Comparison of ENCODE assay signal across 8 cellular contexts in genomic region chr9:95157491-95158151, GRCh38.
A peak's percentile ranks its signal among the peaks of the same experiment; 100 is the strongest.
DNase-seq lines count a peak whose midpoint lies in the region; ATAC-seq, FAIRE-seq and TF ChIP-seq lines count a peak whose summit lies in the region.

No MANE protein-coding gene starts in this region.

- no peak overlapping the region for H3K27ac Mint-ChIP-seq in activated CD8-positive, alpha-beta T cell treated with anti-CD3 and anti-CD28 coated beads for 36 hours
- no peak overlapping the region for H3K27ac Mint-ChIP-seq in T-helper 2 cell treated with Interferon-gamma antibody and Interleukin-4, amounts not matched to agents 5 μg/mL and 100 μg/mL, for 36 hours

- 29% methylated on average over 7 of the region's 7 CpGs for WGBS in SK-N-SH (ENCODE audit: low lambda C conversion rate)
- WGBS in HepG2 (ENCODE audit: low lambda C conversion rate) = 90% methylated on average over 7 of the region's 7 CpGs

- H3K36me3 Mint-ChIP-seq in activated CD8-positive, alpha-beta T cell treated with anti-CD3 and anti-CD28 coated beads for 36 hours (ENCODE audit: low read depth) = peaks cover 11% of the 10 kb centered on the region
- peaks cover 18% of the 10 kb centered on the region for H3K36me3 Mint-ChIP-seq in T-helper 2 cell treated with Interferon-gamma antibody and Interleukin-4, amounts not matched to agents 5 μg/mL and 100 μg/mL, for 36 hours (ENCODE audit: low read depth)

- POLR2A ChIA-PET in SK-N-SH (lab: Yijun Ruan, JAX) = no interaction called here
- POLR2A ChIA-PET in HepG2 (lab: Yijun Ruan, JAX) = no interaction called here
- POLR2A ChIA-PET in activated CD8-positive, alpha-beta T cell treated with anti-CD3 and anti-CD28 coated beads for 36 hours (lab: Charles Lee) = no interaction called here

- peaks cover 11% of the 10 kb centered on the region for H3K4me1 Mint-ChIP-seq in activated CD8-positive, alpha-beta T cell treated with anti-CD3 and anti-CD28 coated beads for 36 hours (ENCODE audit: low read depth)
- H3K4me1 Mint-ChIP-seq in T-helper 2 cell treated with Interferon-gamma antibody and Interleukin-4, amounts not matched to agents 5 μg/mL and 100 μg/mL, for 36 hours (ENCODE audit: low read depth) = peaks cover 5% of the 10 kb centered on the region

- no peaks in the 10 kb centered on the region for H3K9me2 ChIP-seq in SK-N-SH

- H3K4me2 ChIP-seq in SK-N-SH (peak overlapping the region; percentile 59; the same call in 1 of the 2 replicates), HepG2 (ENCODE audit: low read depth, low read length) (no peak overlapping the region)

- TF ChIP-seq RAD21 in SK-N-SH (IDR thresholded peaks at IDR 0.05; ENCODE audit: low read length) (no peak), HepG2 (CRISPR knock-in tag; IDR thresholded peaks at IDR 0.05) (no peak)

- H3K79me2 ChIP-seq in SK-N-SH (ENCODE audit: insufficient read depth) (no peaks in the 10 kb centered on the region), HepG2 (ENCODE audit: insufficient read depth, low read length) (no peaks in the 10 kb centered on the region)

- peak overlapping the region; percentile 82 to 95 for H3K27ac ChIP-seq in SK-N-SH (ENCODE audit: low read depth in 2 of 2, low read length in 1 of 2)
- H3K27ac ChIP-seq in HepG2 (ENCODE audit: extremely low read length, insufficient read depth, low read length) = no peak overlapping the region

- no peaks in the 10 kb centered on the region for H3K27me3 Mint-ChIP-seq in activated CD8-positive, alpha-beta T cell treated with anti-CD3 and anti-CD28 coated beads for 36 hours
- H3K27me3 Mint-ChIP-seq in T-helper 2 cell treated with Interferon-gamma antibody and Interleukin-4, amounts not matched to agents 5 μg/mL and 100 μg/mL, for 36 hours (ENCODE audit: low read depth) = no peaks in the 10 kb centered on the region

- BruUV-seq in HepG2 (replicated peaks; lab: Mats Ljungman, UMichigan) = no TSS peak

- TF ChIP-seq EP300 in SK-N-SH (IDR thresholded peaks at IDR 0.05; ENCODE audit: borderline replicate concordance in 1 of 2, low read depth in 1 of 2, low read length in 1 of 2) = peak; percentile 58 to 62; a peak in 3 of 4 replicates
- TF ChIP-seq EP300 in HepG2 (IDR thresholded peaks at IDR 0.05; ENCODE audit: low read depth in 2 of 2, low read length in 2 of 2) = no peak
- no peak for TF ChIP-seq EP300 in HepG2 (CRISPR knock-in tag; IDR thresholded peaks at IDR 0.05; ENCODE audit: borderline replicate concordance)

- TF ChIP-seq POLR2A in HepG2 (IDR thresholded peaks at IDR 0.05; ENCODE audit: insufficient read depth in 1 of 2, low read depth in 2 of 2, low read length in 2 of 2) = no peak

- CTCF ChIA-PET in SK-N-SH (lab: Yijun Ruan, JAX) (interaction anchor here (1.3 to 3.2 kb wide), 3 partner anchors 10 to 107 kb away, joined by 3 to 10 read pairs (median 5); no protein-coding TSS in a partner anchor), HepG2 (lab: Yijun Ruan, JAX; ENCODE audit: low intra/inter-chr PET ratio, low total read pairs) (no interaction called here)
- CTCF ChIA-PET in activated CD8-positive, alpha-beta T cell treated with anti-CD3 and anti-CD28 coated beads for 36 hours (lab: Charles Lee) = interaction anchor here (0.8 to 4.5 kb wide), 3 partner anchors 10 to 29 kb away, joined by 3 to 27 read pairs (median 4); no protein-coding TSS in a partner anchor

- H3K4me3 ChIP-seq in SK-N-SH (ENCODE audit: low read depth in 2 of 2, low read length in 1 of 2) (peak overlapping the region in 1 of 2 experiments; percentile 25; a peak in 2 of 4 replicates), HepG2 (replicated peaks in 1 of 3; ENCODE audit: insufficient read depth in 1 of 3, low read depth in 2 of 3, low read length in 3 of 3) (no peak overlapping the region)

- ATAC-seq in GM18861 (IDR thresholded peaks at IDR 0.05; ENCODE audit: unreplicated experiment) = peak; percentile 82
- ATAC-seq in HG03066 (IDR thresholded peaks at IDR 0.05; ENCODE audit: low read depth, unreplicated experiment) = peak; percentile 92
- ATAC-seq in HepG2 = no peak
- ATAC-seq in GM19452 (IDR thresholded peaks at IDR 0.05; ENCODE audit: unreplicated experiment) = no peak
- no peak for ATAC-seq in GM21447 (IDR thresholded peaks at IDR 0.05; ENCODE audit: unreplicated experiment)
- ATAC-seq in activated CD8-positive, alpha-beta T cell treated with anti-CD3 and anti-CD28 coated beads for 36 hours = no peak

- no peaks in the 10 kb centered on the region for H3K9me3 Mint-ChIP-seq in activated CD8-positive, alpha-beta T cell treated with anti-CD3 and anti-CD28 coated beads for 36 hours
- H3K9me3 Mint-ChIP-seq in T-helper 2 cell treated with Interferon-gamma antibody and Interleukin-4, amounts not matched to agents 5 μg/mL and 100 μg/mL, for 36 hours = peaks cover 4% of the 10 kb centered on the region

- H3K27me3 ChIP-seq in SK-N-SH (ENCODE audit: insufficient read depth) = no peaks in the 10 kb centered on the region
- H3K27me3 ChIP-seq in HepG2 (ENCODE audit: control insufficient read depth in 1 of 2, insufficient read depth in 2 of 2, low read length in 2 of 2) = no peaks in the 10 kb centered on the region

- H3K9ac ChIP-seq in SK-N-SH (peak overlapping the region; percentile 4; the same call in 1 of the 2 replicates), HepG2 (ENCODE audit: insufficient read depth, low read depth, low read length) (no peak overlapping the region)

- H2AFZ ChIP-seq in SK-N-SH (ENCODE audit: low read depth) (peak overlapping the region; percentile 24; the same call in 1 of the 2 replicates), HepG2 (ENCODE audit: low read length) (no peak overlapping the region)

- H4K20me1 ChIP-seq in SK-N-SH (ENCODE audit: insufficient read depth) (no peaks in the 10 kb centered on the region), HepG2 (ENCODE audit: insufficient read depth, low read length) (no peaks in the 10 kb centered on the region)

- H3K36me3 ChIP-seq in SK-N-SH (replicated peaks in 1 of 2; ENCODE audit: control insufficient read depth in 1 of 2, insufficient read depth in 2 of 2, low read length in 1 of 2) = no peaks in the 10 kb centered on the region
- H3K36me3 ChIP-seq in HepG2 (replicated peaks in 1 of 2; ENCODE audit: control insufficient read depth in 1 of 2, insufficient read depth in 2 of 2, low read length in 2 of 2) = no peaks in the 10 kb centered on the region

- in situ Hi-C loops in HepG2 (cut with HindIII; ENCODE audit: extremely low pct_ligation_motif_present, low pct_unique_long_range_greater_than_20kb) = no loop called here

- H3K4me3 Mint-ChIP-seq in activated CD8-positive, alpha-beta T cell treated with anti-CD3 and anti-CD28 coated beads for 36 hours = no peak overlapping the region
- no peak overlapping the region for H3K4me3 Mint-ChIP-seq in T-helper 2 cell treated with Interferon-gamma antibody and Interleukin-4, amounts not matched to agents 5 μg/mL and 100 μg/mL, for 36 hours

- FAIRE-seq in HepG2 (lab: Jason Lieb, UNC) = no peak

- peaks cover 25% of the 10 kb centered on the region for H3F3A ChIP-seq in SK-N-SH (replicated peaks; ENCODE audit: insufficient read depth)

- intact Hi-C loops in HepG2 (cut with micrococcal nuclease; ENCODE audit: unreplicated experiment) = no loop called here
- intact Hi-C loops in activated CD8-positive, alpha-beta T cell treated with anti-CD3 and anti-CD28 coated beads for 36 hours (cut with micrococcal nuclease) = no loop called here

- no peaks in the 10 kb centered on the region for H3K9me3 ChIP-seq in SK-N-SH
- H3K9me3 ChIP-seq in HepG2 (ENCODE audit: low read length) = no peaks in the 10 kb centered on the region

- no peak for TF ChIP-seq CTCF in SK-N-SH (IDR thresholded peaks at IDR 0.05)
- TF ChIP-seq CTCF in HepG2 (CRISPR knock-in tag; IDR thresholded peaks at IDR 0.05) = no peak
- no peak for TF ChIP-seq CTCF in activated CD8-positive, alpha-beta T cell treated with anti-CD3 and anti-CD28 coated beads for 36 hours (IDR thresholded peaks at IDR 0.05)

- H3K4me1 ChIP-seq in SK-N-SH (ENCODE audit: control insufficient read depth in 1 of 2, insufficient read depth in 2 of 2, low read depth in 1 of 2, low read length in 1 of 2) (peaks cover 27 to 28% of the 10 kb centered on the region in 2 experiments), HepG2 (ENCODE audit: insufficient read depth, low read length) (peaks cover 9% of the 10 kb centered on the region; the same call in 1 of the 2 replicates)

- peak; percentile 53 for DNase-seq in SK-N-SH
- peak; percentile 57 for DNase-seq in HepG2 (ENCODE audit: low spot score)
- DNase-seq in activated CD8-positive, alpha-beta T cell treated with anti-CD3 and anti-CD28 coated beads for 36 hours = no peak
- no peak for DNase-seq in T-helper 2 cell treated with Interferon-gamma antibody and Interleukin-4, amounts not matched to agents 5 μg/mL and 100 μg/mL, for 36 hours (ENCODE audit: low spot score)

TF ChIP-seq in SK-N-SH, 30 proteins besides CTCF, POLR2A, EP300 and RAD21 (continues in another document):
- TF ChIP-seq MEF2A (IDR thresholded peaks at IDR 0.05; ENCODE audit: borderline replicate concordance, low read depth) (peak; percentile 33; the same call in 1 of the 2 replicates), NRF1 (IDR thresholded peaks at IDR 0.05; ENCODE audit: low read depth, low read length) (no peak), GABPA (IDR thresholded peaks at IDR 0.05; ENCODE audit: low read depth) (no peak), MXI1 (IDR thresholded peaks at IDR 0.05; ENCODE audit: low read depth, low read length) (peak; percentile 35), FOSL2 (IDR thresholded peaks at IDR 0.05; ENCODE audit: borderline replicate concordance, low read depth) (peak; percentile 33; the same call in 1 of the 2 replicates)

TF ChIP-seq in HepG2, 621 proteins besides CTCF, POLR2A, EP300 and RAD21 (continues in another document):
- TF ChIP-seq HNF4A (CRISPR knock-in tag; IDR thresholded peaks at IDR 0.05) (peak; percentile 27; the same call in 1 of the 2 replicates), ZNF710 (CRISPR knock-in tag; IDR thresholded peaks at IDR 0.05; ENCODE audit: borderline replicate concordance) (no peak)

Comparison
In these comparisons a context has a peak if more than half of its experiments do, and no peak if none do; other contexts are left out.
1. ATAC-seq: peak in GM18861 (single experiment) and HG03066 (single experiment); none in HepG2 (single experiment), GM19452 (single experiment), GM21447 (single experiment) and activated CD8-positive, alpha-beta T cell treated with anti-CD3 and anti-CD28 coated beads for 36 hours (single experiment).
2. DNase-seq: peak in SK-N-SH (single experiment) and HepG2 (single experiment); none in activated CD8-positive, alpha-beta T cell treated with anti-CD3 and anti-CD28 coated beads for 36 hours (single experiment) and T-helper 2 cell treated with Interferon-gamma antibody and Interleukin-4, amounts not matched to agents 5 μg/mL and 100 μg/mL, for 36 hours (single experiment).